8 cellular contexts compared by ENCODE assay signal in genomic region chr20:37615507-37616425, GRCh38.
A peak's percentile ranks its signal among the peaks of the same experiment; 100 is the strongest.
DNase-seq lines count a peak whose midpoint lies in the region; ATAC-seq lines count a peak whose summit lies in the region.

No MANE protein-coding gene starts in this region.

- no peak for ATAC-seq in HG02852 (IDR thresholded peaks at IDR 0.05; ENCODE audit: unreplicated experiment)

- DNase-seq in activated gamma-delta T cell treated with Interleukin-2 at 50 U/mL for 16 hours (peak; percentile 40), activated gamma-delta T cell (lab: John Stamatoyannopoulos, UW) (no peak), NCI-H82 (lab: John Stamatoyannopoulos, UW) (peak; percentile 82), glomerular visceral epithelial cell (ENCODE audit: extremely low spot score) (peak; percentile 36), DMS153 treated with DMSO at 0.1 percent for 48 hours (lab: John Stamatoyannopoulos, UW; ENCODE audit: unreplicated experiment) (no peak)
- DNase-seq in activated T-cell treated with anti-CD3 and anti-CD28 coated beads, Interleukin-2, amount 50 U/mL, for 1 hour = peak; percentile 33
- peak; percentile 65 for DNase-seq in stimulated activated CD4-positive, alpha-beta T cell treated with anti-CD3 and anti-CD28 coated beads, Interleukin-1b, Interleukin-23, amount 100 ng/mL, for 48 hours

Comparison
In these comparisons a context has a peak if more than half of its experiments do, and no peak if none do; other contexts are left out.
1. DNase-seq: peak in activated gamma-delta T cell treated with Interleukin-2 at 50 U/mL for 16 hours (single experiment), NCI-H82 (single experiment), activated T-cell treated with anti-CD3 and anti-CD28 coated beads, Interleukin-2, amount 50 U/mL, for 1 hour (single experiment), glomerular visceral epithelial cell (single experiment) and stimulated activated CD4-positive, alpha-beta T cell treated with anti-CD3 and anti-CD28 coated beads, Interleukin-1b, Interleukin-23, amount 100 ng/mL, for 48 hours (single experiment); none in activated gamma-delta T cell (single experiment) and DMS153 treated with DMSO at 0.1 percent for 48 hours (single experiment).